ENCODE assay signal across 14 cellular contexts in genomic region chr3:79203144-79203519, GRCh38.
DNase-seq lines count a peak whose midpoint lies in the region; ATAC-seq and TF ChIP-seq lines count a peak whose summit lies in the region.
"Had no signal": no experiment of that assay in that cellular context is flagged by ENCODE, and none has a peak within 500 bp of the region (broad histone marks: within the 10 kb centered on the region; RNA-seq: fewer than 3 reads in every experiment).

No MANE protein-coding gene starts in this region.

- no peak overlapping the region for H3K23ac ChIP-seq in neuronal stem cell (ENCODE audit: low read depth, low read length, poor library complexity)

- H4K20me1 ChIP-seq in GM23338 (replicated peaks; ENCODE audit: insufficient read depth): no peaks in the 10 kb centered on the region

- H3K4me3 ChIP-seq in GM23338 (peak overlapping the region; percentile 34), endodermal cell (ENCODE audit: low read length) (no peak overlapping the region), neuronal stem cell (ENCODE audit: low read length in 2 of 2) (no peak overlapping the region)
- no peak overlapping the region for H3K4me3 ChIP-seq in naive thymus-derived CD4-positive, alpha-beta T cell (ENCODE audit: low read length)
- H3K4me3 ChIP-seq: Peyer's patch had no signal

- POLR2A ChIA-PET in GM10248 (lab: Yijun Ruan, JAX): no interaction called here
- POLR2A ChIA-PET in naive thymus-derived CD4-positive, alpha-beta T cell (lab: Charles Lee): no interaction called here

- H4K8ac ChIP-seq in neuronal stem cell (ENCODE audit: low read depth, low read length): no peak overlapping the region

- no peaks in the 10 kb centered on the region for H3K79me2 ChIP-seq in GM23338 (replicated peaks; ENCODE audit: insufficient read depth)

- peak; percentile 77 for ATAC-seq in GM23338
- no peak for ATAC-seq in naive thymus-derived CD4-positive, alpha-beta T cell
- ATAC-seq: HCT116, Right ventricle myocardium inferior had no signal

- H3K36me3 Mint-ChIP-seq in GM23338 (ENCODE audit: low read depth) (peaks cover 8% of the 10 kb centered on the region; the same call in 2 of the 3 replicates), endodermal cell (ENCODE audit: low read depth) (peaks cover 2% of the 10 kb centered on the region)
- H3K36me3 Mint-ChIP-seq in naive thymus-derived CD4-positive, alpha-beta T cell: no peaks in the 10 kb centered on the region

- H3K36me3 ChIP-seq in GM23338 (ENCODE audit: insufficient read depth): no peaks in the 10 kb centered on the region
- H3K36me3 ChIP-seq in endodermal cell (ENCODE audit: control insufficient read depth, insufficient read depth, low read length): no peaks in the 10 kb centered on the region
- no peaks in the 10 kb centered on the region for H3K36me3 ChIP-seq in neuronal stem cell (replicated peaks in 1 of 2; ENCODE audit: control insufficient read depth in 2 of 2, insufficient read depth in 2 of 2, low read length in 2 of 2)
- no peaks in the 10 kb centered on the region for H3K36me3 ChIP-seq in naive thymus-derived CD4-positive, alpha-beta T cell (ENCODE audit: control insufficient read depth in 2 of 3, insufficient read depth in 3 of 3, low read length in 3 of 3)
- H3K36me3 ChIP-seq: Peyer's patch had no signal

- no peak overlapping the region for H3K9ac ChIP-seq in endodermal cell (ENCODE audit: extremely low read depth, low read length, poor library complexity, severe bottlenecking)
- no peak overlapping the region for H3K9ac ChIP-seq in neuronal stem cell (ENCODE audit: low read depth, low read length, poor library complexity)

- H3K27ac ChIP-seq in GM23338 (ENCODE audit: low read depth): peak overlapping the region; percentile 56
- no peak overlapping the region for H3K27ac ChIP-seq in endodermal cell (ENCODE audit: low read depth, low read length)
- no peak overlapping the region for H3K27ac ChIP-seq in neuronal stem cell (replicated peaks; ENCODE audit: low read length)
- no peak overlapping the region for H3K27ac ChIP-seq in naive thymus-derived CD4-positive, alpha-beta T cell (ENCODE audit: low read depth, low read length)
- H3K27ac ChIP-seq: Peyer's patch had no signal

- H3K27ac Mint-ChIP-seq in GM23338 (peak overlapping the region; percentile 91), endodermal cell (peak overlapping the region; percentile 6)
- H3K27ac Mint-ChIP-seq in naive thymus-derived CD4-positive, alpha-beta T cell: no peak overlapping the region

- no peak overlapping the region for H3K18ac ChIP-seq in neuronal stem cell (ENCODE audit: low read length)

- no peak overlapping the region for H2BK5ac ChIP-seq in neuronal stem cell (ENCODE audit: low read length)

- no peaks in the 10 kb centered on the region for H3F3A ChIP-seq in GM23338 (replicated peaks; ENCODE audit: low read depth)

- TF ChIP-seq CTCF in GM23338 (conservative IDR thresholded peaks at IDR 0.05; ENCODE audit: low read depth in 2 of 2) (no peak), endodermal cell (conservative IDR thresholded peaks at IDR 0.05) (no peak), GM10248 (IDR thresholded peaks at IDR 0.05; ENCODE audit: control extremely low read depth, extremely low read depth, low read depth, missing control alignments) (no peak)

- H2BK120ac ChIP-seq in neuronal stem cell (ENCODE audit: low read depth, low read length): no peak overlapping the region

- H3K4me2 ChIP-seq in GM23338 (peak overlapping the region; percentile 65), neuronal stem cell (ENCODE audit: insufficient read depth, low read length, poor library complexity, severe bottlenecking) (no peak overlapping the region)

- H4K91ac ChIP-seq in neuronal stem cell (ENCODE audit: low read depth, low read length, poor library complexity): no peak overlapping the region

- H3K27me3 Mint-ChIP-seq in GM23338 (ENCODE audit: insufficient read depth, low read depth, poor library complexity): no peaks in the 10 kb centered on the region
- no peaks in the 10 kb centered on the region for H3K27me3 Mint-ChIP-seq in endodermal cell (ENCODE audit: insufficient read depth)
- no peaks in the 10 kb centered on the region for H3K27me3 Mint-ChIP-seq in naive thymus-derived CD4-positive, alpha-beta T cell

- H3K4me1 ChIP-seq in GM23338 (ENCODE audit: insufficient read depth) (peaks cover 42% of the 10 kb centered on the region), endodermal cell (ENCODE audit: control insufficient read depth, insufficient read depth, low read length) (no peaks in the 10 kb centered on the region), neuronal stem cell (ENCODE audit: control insufficient read depth in 2 of 2, insufficient read depth in 1 of 2, low read depth in 1 of 2, low read length in 2 of 2) (peaks cover 1 to 9% of the 10 kb centered on the region in 2 donors)
- no peaks in the 10 kb centered on the region for H3K4me1 ChIP-seq in naive thymus-derived CD4-positive, alpha-beta T cell (ENCODE audit: control insufficient read depth in 2 of 2, insufficient read depth in 2 of 2, low read length in 2 of 2)
- H3K4me1 ChIP-seq: Peyer's patch had no signal

- peak overlapping the region; percentile 65 for H3K4me3 Mint-ChIP-seq in GM23338
- no peak overlapping the region for H3K4me3 Mint-ChIP-seq in endodermal cell
- no peak overlapping the region for H3K4me3 Mint-ChIP-seq in naive thymus-derived CD4-positive, alpha-beta T cell

- H3K9me3 Mint-ChIP-seq in GM23338: peaks cover 6% of the 10 kb centered on the region
- peaks cover 6% of the 10 kb centered on the region for H3K9me3 Mint-ChIP-seq in endodermal cell
- peaks cover 0 to 13% (median 4%) of the 10 kb centered on the region in 11 donors for H3K9me3 Mint-ChIP-seq in naive thymus-derived CD4-positive, alpha-beta T cell

- WGBS in endodermal cell (ENCODE audit: insufficient coverage in 1 of 2, insufficient read length in 1 of 2), 2 experiments: 46% methylated on average over 3 of the region's 3 CpGs; no CpG with 5 or more reads in 1 of the 2 experiments
- WGBS in neuronal stem cell (ENCODE audit: extremely low coverage in 2 of 2, insufficient read length in 2 of 2, insufficient replicate concordance in 1 of 2), 2 donors: no CpG with 5 or more reads among the region's 3 CpGs

- DNase-seq in GM23338 (ENCODE audit: low spot score): no peak
- DNase-seq in M059J (ENCODE audit: low read depth): peak; percentile 2
- DNase-seq in endodermal cell: no peak
- no peak for DNase-seq in neuronal stem cell (ENCODE audit: low spot score)
- DNase-seq in iPS-NIHi7 (ENCODE audit: extremely low spot score): no peak
- DNase-seq in GM10248 (ENCODE audit: extremely low spot score): no peak
- DNase-seq in naive thymus-derived CD4-positive, alpha-beta T cell: no peak
- DNase-seq: C1 segment of cervical spinal cord, DMS153, EL, NCI-H187, Peyer's patch had no signal

- H3K27me3 ChIP-seq in GM23338 (ENCODE audit: insufficient read depth) (no peaks in the 10 kb centered on the region), endodermal cell (ENCODE audit: control insufficient read depth, insufficient read depth, low read length, poor library complexity, severe bottlenecking) (no peaks in the 10 kb centered on the region), neuronal stem cell (ENCODE audit: control insufficient read depth in 3 of 3, insufficient read depth in 3 of 3, low read depth in 1 of 3, low read length in 3 of 3) (no peaks in the 10 kb centered on the region)
- H3K27me3 ChIP-seq in naive thymus-derived CD4-positive, alpha-beta T cell (ENCODE audit: control insufficient read depth in 2 of 2, insufficient read depth in 2 of 2, low read length in 2 of 2): no peaks in the 10 kb centered on the region
- H3K27me3 ChIP-seq: Peyer's patch had no signal

- no peaks in the 10 kb centered on the region for H3K79me1 ChIP-seq in neuronal stem cell (ENCODE audit: low read depth, low read length)

- H3K14ac ChIP-seq in neuronal stem cell (ENCODE audit: low read length): no peak overlapping the region

- H3K4me1 Mint-ChIP-seq in GM23338 (peaks cover 45% of the 10 kb centered on the region), endodermal cell (peaks cover 7% of the 10 kb centered on the region)
- H3K4me1 Mint-ChIP-seq in naive thymus-derived CD4-positive, alpha-beta T cell: no peaks in the 10 kb centered on the region

- no peak overlapping the region for H2AFZ ChIP-seq in GM23338
- H2AFZ ChIP-seq in neuronal stem cell (ENCODE audit: low read length): peak overlapping the region; percentile 21

- CTCF ChIA-PET in GM10248 (lab: Yijun Ruan, JAX): interaction anchor here (1.2 kb wide), 1 partner anchor 19 kb away, joined by 3 read pairs; no protein-coding TSS in a partner anchor
- CTCF ChIA-PET in naive thymus-derived CD4-positive, alpha-beta T cell (lab: Charles Lee): no interaction called here

- no peak overlapping the region for H2AK5ac ChIP-seq in neuronal stem cell (ENCODE audit: low read depth, low read length)

- intact Hi-C loops in naive thymus-derived CD4-positive, alpha-beta T cell (cut with micrococcal nuclease): no loop called here

- H3K4ac ChIP-seq in neuronal stem cell (ENCODE audit: low read length): no peak overlapping the region

- H3K9me2 ChIP-seq in GM23338 (ENCODE audit: insufficient read depth): no peaks in the 10 kb centered on the region

- no peak overlapping the region for H2BK12ac ChIP-seq in neuronal stem cell (ENCODE audit: low read length)

- no peaks in the 10 kb centered on the region for H3K9me3 ChIP-seq in endodermal cell (ENCODE audit: control insufficient read depth, low read length)
- no peaks in the 10 kb centered on the region for H3K9me3 ChIP-seq in neuronal stem cell (replicated peaks in 1 of 2; ENCODE audit: control insufficient read depth in 2 of 2, insufficient read depth in 1 of 2, low read depth in 1 of 2, low read length in 2 of 2)
- no peaks in the 10 kb centered on the region for H3K9me3 ChIP-seq in naive thymus-derived CD4-positive, alpha-beta T cell (ENCODE audit: control insufficient read depth in 2 of 3, low read length in 3 of 3)
- H3K9me3 ChIP-seq: Peyer's patch had no signal

- no peak overlapping the region for H2BK15ac ChIP-seq in neuronal stem cell (ENCODE audit: low read length)

TF ChIP-seq in GM23338, 12 proteins besides CTCF, POLR2A, EP300 and RAD21:
- TF ChIP-seq NANOG (IDR thresholded peaks at IDR 0.05; ENCODE audit: borderline replicate concordance) (peak; percentile 56; the same call in 1 of the 2 replicates), JUNB (IDR thresholded peaks at IDR 0.05; ENCODE audit: unreplicated experiment) (no peak)

Comparison
In these comparisons a context has a peak if more than half of its experiments do, and no peak if none do; other contexts are left out.
1. H3K27ac Mint-ChIP-seq: peak in GM23338 (single experiment) and endodermal cell (single experiment); none in naive thymus-derived CD4-positive, alpha-beta T cell (0 of 9).